In genomic region chr15:67042490-67043181, GRCh38 we compare ENCODE assay signal across 1 cellular context.
TF ChIP-seq lines count a peak whose summit lies in the region.

No MANE protein-coding gene starts in this region.

TF ChIP-seq in HepG2, 621 proteins besides CTCF, POLR2A, EP300 and RAD21 (continued from another document):
- TF ChIP-seq, protein P1, sequence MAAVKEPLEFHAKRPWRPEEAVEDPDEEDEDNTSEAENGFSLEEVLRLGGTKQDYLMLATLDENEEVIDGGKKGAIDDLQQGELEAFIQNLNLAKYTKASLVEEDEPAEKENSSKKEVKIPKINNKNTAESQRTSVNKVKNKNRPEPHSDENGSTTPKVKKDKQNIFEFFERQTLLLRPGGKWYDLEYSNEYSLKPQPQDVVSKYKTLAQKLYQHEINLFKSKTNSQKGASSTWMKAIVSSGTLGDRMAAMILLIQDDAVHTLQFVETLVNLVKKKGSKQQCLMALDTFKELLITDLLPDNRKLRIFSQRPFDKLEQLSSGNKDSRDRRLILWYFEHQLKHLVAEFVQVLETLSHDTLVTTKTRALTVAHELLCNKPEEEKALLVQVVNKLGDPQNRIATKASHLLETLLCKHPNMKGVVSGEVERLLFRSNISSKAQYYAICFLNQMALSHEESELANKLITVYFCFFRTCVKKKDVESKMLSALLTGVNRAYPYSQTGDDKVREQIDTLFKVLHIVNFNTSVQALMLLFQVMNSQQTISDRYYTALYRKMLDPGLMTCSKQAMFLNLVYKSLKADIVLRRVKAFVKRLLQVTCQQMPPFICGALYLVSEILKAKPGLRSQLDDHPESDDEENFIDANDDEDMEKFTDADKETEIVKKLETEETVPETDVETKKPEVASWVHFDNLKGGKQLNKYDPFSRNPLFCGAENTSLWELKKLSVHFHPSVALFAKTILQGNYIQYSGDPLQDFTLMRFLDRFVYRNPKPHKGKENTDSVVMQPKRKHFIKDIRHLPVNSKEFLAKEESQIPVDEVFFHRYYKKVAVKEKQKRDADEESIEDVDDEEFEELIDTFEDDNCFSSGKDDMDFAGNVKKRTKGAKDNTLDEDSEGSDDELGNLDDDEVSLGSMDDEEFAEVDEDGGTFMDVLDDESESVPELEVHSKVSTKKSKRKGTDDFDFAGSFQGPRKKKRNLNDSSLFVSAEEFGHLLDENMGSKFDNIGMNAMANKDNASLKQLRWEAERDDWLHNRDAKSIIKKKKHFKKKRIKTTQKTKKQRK (IDR thresholded peaks at IDR 0.05; ENCODE audit: low read length): no peak
- TF ChIP-seq SP1 (IDR thresholded peaks at IDR 0.05): no peak
- TF ChIP-seq SP1 (CRISPR knock-in tag; IDR thresholded peaks at IDR 0.05): no peak
- TF ChIP-seq, protein P2, sequence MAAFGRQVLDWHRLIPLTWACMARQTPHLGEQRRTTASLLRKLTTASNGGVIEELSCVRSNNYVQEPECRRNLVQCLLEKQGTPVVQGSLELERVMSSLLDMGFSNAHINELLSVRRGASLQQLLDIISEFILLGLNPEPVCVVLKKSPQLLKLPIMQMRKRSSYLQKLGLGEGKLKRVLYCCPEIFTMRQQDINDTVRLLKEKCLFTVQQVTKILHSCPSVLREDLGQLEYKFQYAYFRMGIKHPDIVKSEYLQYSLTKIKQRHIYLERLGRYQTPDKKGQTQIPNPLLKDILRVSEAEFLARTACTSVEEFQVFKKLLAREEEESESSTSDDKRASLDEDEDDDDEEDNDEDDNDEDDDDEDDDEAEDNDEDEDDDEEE (CRISPR knock-in tag; IDR thresholded peaks at IDR 0.05): 0 out of 2 replicates have a peak, but pooled peaks have one; percentile 35
- TF ChIP-seq, protein P3, sequence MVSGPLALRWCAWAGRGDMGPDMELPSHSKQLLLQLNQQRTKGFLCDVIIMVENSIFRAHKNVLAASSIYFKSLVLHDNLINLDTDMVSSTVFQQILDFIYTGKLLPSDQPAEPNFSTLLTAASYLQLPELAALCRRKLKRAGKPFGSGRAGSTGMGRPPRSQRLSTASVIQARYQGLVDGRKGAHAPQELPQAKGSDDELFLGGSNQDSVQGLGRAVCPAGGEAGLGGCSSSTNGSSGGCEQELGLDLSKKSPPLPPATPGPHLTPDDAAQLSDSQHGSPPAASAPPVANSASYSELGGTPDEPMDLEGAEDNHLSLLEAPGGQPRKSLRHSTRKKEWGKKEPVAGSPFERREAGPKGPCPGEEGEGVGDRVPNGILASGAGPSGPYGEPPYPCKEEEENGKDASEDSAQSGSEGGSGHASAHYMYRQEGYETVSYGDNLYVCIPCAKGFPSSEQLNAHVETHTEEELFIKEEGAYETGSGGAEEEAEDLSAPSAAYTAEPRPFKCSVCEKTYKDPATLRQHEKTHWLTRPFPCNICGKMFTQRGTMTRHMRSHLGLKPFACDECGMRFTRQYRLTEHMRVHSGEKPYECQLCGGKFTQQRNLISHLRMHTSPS (CRISPR knock-in tag; IDR thresholded peaks at IDR 0.05; ENCODE audit: low read depth): no peak
- peak; percentile 57 for TF ChIP-seq ZNF687 (CRISPR knock-in tag; IDR thresholded peaks at IDR 0.05)
- TF ChIP-seq PITX1 (CRISPR knock-in tag; IDR thresholded peaks at IDR 0.05): no peak
- peak; percentile 66 for TF ChIP-seq ZBTB38 (CRISPR knock-in tag; IDR thresholded peaks at IDR 0.05)
- no peak for TF ChIP-seq CENPX (CRISPR knock-in tag; IDR thresholded peaks at IDR 0.05)
- TF ChIP-seq TCF7 (IDR thresholded peaks at IDR 0.05; ENCODE audit: low read depth): no peak
- TF ChIP-seq ZNF317 (CRISPR knock-in tag; IDR thresholded peaks at IDR 0.05): 0 out of 2 replicates have a peak, but pooled peaks have one; percentile 24
- TF ChIP-seq ZNF563 (CRISPR knock-in tag; IDR thresholded peaks at IDR 0.05): no peak
- TF ChIP-seq HNF4A (CRISPR knock-in tag; IDR thresholded peaks at IDR 0.05): peak; percentile 75
- TF ChIP-seq HNF4G (IDR thresholded peaks at IDR 0.05; ENCODE audit: borderline replicate concordance, low read depth, low read length): 0 out of 2 replicates have a peak, but pooled peaks have one; percentile 17
- 0 out of 2 replicates have a peak, but pooled peaks have one; percentile 10 for TF ChIP-seq HNF4G (CRISPR knock-in tag; IDR thresholded peaks at IDR 0.05; ENCODE audit: borderline replicate concordance, low read depth)
- TF ChIP-seq ZBTB8A (CRISPR knock-in tag; IDR thresholded peaks at IDR 0.05; ENCODE audit: borderline replicate concordance, low read depth): no peak
- no peak for TF ChIP-seq JUN (CRISPR knock-in tag; IDR thresholded peaks at IDR 0.05)
- TF ChIP-seq, protein P4, sequence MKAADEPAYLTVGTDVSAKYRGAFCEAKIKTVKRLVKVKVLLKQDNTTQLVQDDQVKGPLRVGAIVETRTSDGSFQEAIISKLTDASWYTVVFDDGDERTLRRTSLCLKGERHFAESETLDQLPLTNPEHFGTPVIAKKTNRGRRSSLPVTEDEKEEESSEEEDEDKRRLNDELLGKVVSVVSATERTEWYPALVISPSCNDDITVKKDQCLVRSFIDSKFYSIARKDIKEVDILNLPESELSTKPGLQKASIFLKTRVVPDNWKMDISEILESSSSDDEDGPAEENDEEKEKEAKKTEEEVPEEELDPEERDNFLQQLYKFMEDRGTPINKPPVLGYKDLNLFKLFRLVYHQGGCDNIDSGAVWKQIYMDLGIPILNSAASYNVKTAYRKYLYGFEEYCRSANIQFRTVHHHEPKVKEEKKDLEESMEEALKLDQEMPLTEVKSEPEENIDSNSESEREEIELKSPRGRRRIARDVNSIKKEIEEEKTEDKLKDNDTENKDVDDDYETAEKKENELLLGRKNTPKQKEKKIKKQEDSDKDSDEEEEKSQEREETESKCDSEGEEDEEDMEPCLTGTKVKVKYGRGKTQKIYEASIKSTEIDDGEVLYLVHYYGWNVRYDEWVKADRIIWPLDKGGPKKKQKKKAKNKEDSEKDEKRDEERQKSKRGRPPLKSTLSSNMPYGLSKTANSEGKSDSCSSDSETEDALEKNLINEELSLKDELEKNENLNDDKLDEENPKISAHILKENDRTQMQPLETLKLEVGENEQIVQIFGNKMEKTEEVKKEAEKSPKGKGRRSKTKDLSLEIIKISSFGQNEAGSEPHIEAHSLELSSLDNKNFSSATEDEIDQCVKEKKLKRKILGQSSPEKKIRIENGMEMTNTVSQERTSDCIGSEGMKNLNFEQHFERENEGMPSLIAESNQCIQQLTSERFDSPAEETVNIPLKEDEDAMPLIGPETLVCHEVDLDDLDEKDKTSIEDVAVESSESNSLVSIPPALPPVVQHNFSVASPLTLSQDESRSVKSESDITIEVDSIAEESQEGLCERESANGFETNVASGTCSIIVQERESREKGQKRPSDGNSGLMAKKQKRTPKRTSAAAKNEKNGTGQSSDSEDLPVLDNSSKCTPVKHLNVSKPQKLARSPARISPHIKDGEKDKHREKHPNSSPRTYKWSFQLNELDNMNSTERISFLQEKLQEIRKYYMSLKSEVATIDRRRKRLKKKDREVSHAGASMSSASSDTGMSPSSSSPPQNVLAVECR (CRISPR knock-in tag; IDR thresholded peaks at IDR 0.05; ENCODE audit: borderline replicate concordance): peak; percentile 22; the same call in 1 of the 2 replicates
